ENCODE assay signal across 1 cellular context in the genomic region with DNA sequence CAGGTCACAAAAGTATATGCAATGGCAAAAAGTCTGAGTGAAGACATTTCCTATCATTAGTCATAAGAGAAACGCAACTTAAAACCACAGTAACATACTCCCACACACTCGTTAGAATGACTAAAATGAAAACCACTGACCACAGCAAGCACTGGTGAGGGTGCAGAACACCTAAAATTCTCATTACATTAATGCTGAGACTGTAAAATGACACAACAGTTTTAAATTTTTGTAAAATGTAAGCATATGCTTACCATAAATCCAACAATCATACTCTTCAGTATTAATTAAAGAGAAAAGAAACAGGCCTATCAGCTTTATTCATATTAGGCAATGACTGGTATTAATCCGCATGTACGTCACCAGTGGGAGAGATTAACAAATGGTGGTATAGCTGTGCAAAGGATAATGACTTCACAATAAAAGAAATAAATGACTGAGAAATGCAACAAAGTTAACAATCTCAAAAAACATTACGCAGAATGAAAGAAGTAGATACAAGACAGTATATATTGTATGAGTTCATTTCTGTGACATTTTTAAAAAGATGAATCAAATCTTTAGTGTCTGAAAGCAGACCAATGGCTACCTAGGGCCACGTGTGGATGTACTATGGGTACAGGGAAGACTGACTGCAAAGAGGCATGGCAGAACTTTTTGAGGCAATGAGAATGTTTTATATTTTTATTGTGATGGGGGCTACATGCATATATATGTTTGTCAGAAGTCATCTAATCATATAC.
TF ChIP-seq lines count a peak whose summit lies in the region.

No MANE protein-coding gene starts in this region.

TF ChIP-seq in GM12878, 131 proteins besides CTCF, POLR2A, EP300 and RAD21 (continued from another document and continues in another):
- TF ChIP-seq, protein P1, sequence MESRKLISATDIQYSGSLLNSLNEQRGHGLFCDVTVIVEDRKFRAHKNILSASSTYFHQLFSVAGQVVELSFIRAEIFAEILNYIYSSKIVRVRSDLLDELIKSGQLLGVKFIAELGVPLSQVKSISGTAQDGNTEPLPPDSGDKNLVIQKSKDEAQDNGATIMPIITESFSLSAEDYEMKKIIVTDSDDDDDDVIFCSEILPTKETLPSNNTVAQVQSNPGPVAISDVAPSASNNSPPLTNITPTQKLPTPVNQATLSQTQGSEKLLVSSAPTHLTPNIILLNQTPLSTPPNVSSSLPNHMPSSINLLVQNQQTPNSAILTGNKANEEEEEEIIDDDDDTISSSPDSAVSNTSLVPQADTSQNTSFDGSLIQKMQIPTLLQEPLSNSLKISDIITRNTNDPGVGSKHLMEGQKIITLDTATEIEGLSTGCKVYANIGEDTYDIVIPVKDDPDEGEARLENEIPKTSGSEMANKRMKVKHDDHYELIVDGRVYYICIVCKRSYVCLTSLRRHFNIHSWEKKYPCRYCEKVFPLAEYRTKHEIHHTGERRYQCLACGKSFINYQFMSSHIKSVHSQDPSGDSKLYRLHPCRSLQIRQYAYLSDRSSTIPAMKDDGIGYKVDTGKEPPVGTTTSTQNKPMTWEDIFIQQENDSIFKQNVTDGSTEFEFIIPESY (IDR thresholded peaks at IDR 0.05) = no peak
- TF ChIP-seq, protein P2, sequence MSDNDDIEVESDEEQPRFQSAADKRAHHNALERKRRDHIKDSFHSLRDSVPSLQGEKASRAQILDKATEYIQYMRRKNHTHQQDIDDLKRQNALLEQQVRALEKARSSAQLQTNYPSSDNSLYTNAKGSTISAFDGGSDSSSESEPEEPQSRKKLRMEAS (IDR thresholded peaks at IDR 0.05; ENCODE audit: low read depth, low read length) = no peak
- TF ChIP-seq, protein P3, sequence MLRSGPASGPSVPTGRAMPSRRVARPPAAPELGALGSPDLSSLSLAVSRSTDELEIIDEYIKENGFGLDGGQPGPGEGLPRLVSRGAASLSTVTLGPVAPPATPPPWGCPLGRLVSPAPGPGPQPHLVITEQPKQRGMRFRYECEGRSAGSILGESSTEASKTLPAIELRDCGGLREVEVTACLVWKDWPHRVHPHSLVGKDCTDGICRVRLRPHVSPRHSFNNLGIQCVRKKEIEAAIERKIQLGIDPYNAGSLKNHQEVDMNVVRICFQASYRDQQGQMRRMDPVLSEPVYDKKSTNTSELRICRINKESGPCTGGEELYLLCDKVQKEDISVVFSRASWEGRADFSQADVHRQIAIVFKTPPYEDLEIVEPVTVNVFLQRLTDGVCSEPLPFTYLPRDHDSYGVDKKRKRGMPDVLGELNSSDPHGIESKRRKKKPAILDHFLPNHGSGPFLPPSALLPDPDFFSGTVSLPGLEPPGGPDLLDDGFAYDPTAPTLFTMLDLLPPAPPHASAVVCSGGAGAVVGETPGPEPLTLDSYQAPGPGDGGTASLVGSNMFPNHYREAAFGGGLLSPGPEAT (IDR thresholded peaks at IDR 0.05; ENCODE audit: low read depth) = peak; percentile 58; the same call in 1 of the 2 replicates
- TF ChIP-seq, protein P4, sequence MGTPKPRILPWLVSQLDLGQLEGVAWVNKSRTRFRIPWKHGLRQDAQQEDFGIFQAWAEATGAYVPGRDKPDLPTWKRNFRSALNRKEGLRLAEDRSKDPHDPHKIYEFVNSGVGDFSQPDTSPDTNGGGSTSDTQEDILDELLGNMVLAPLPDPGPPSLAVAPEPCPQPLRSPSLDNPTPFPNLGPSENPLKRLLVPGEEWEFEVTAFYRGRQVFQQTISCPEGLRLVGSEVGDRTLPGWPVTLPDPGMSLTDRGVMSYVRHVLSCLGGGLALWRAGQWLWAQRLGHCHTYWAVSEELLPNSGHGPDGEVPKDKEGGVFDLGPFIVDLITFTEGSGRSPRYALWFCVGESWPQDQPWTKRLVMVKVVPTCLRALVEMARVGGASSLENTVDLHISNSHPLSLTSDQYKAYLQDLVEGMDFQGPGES (IDR thresholded peaks at IDR 0.05) = no peak
- TF ChIP-seq RUNX3 (IDR thresholded peaks at IDR 0.05; ENCODE audit: low read length) = peak; percentile 100
- TF ChIP-seq, protein P5, sequence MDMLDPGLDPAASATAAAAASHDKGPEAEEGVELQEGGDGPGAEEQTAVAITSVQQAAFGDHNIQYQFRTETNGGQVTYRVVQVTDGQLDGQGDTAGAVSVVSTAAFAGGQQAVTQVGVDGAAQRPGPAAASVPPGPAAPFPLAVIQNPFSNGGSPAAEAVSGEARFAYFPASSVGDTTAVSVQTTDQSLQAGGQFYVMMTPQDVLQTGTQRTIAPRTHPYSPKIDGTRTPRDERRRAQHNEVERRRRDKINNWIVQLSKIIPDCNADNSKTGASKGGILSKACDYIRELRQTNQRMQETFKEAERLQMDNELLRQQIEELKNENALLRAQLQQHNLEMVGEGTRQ (IDR thresholded peaks at IDR 0.05; ENCODE audit: borderline replicate concordance, low read depth, low read length) = no peak
- TF ChIP-seq SUPT20H (IDR thresholded peaks at IDR 0.05; ENCODE audit: borderline replicate concordance, control insufficient read depth, low read depth, low read length) = no peak
- TF ChIP-seq, protein P6, sequence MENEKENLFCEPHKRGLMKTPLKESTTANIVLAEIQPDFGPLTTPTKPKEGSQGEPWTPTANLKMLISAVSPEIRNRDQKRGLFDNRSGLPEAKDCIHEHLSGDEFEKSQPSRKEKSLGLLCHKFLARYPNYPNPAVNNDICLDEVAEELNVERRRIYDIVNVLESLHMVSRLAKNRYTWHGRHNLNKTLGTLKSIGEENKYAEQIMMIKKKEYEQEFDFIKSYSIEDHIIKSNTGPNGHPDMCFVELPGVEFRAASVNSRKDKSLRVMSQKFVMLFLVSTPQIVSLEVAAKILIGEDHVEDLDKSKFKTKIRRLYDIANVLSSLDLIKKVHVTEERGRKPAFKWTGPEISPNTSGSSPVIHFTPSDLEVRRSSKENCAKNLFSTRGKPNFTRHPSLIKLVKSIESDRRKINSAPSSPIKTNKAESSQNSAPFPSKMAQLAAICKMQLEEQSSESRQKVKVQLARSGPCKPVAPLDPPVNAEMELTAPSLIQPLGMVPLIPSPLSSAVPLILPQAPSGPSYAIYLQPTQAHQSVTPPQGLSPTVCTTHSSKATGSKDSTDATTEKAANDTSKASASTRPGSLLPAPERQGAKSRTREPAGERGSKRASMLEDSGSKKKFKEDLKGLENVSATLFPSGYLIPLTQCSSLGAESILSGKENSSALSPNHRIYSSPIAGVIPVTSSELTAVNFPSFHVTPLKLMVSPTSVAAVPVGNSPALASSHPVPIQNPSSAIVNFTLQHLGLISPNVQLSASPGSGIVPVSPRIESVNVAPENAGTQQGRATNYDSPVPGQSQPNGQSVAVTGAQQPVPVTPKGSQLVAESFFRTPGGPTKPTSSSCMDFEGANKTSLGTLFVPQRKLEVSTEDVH (IDR thresholded peaks at IDR 0.05; ENCODE audit: low read depth, partially characterized antibody) = no peak
- TF ChIP-seq POU2F2 (IDR thresholded peaks at IDR 0.05; ENCODE audit: borderline replicate concordance, low read depth, low read length) = peak; percentile 98
- 0 out of 2 replicates have a peak, but pooled peaks have one; percentile 97 for TF ChIP-seq EZH2 (IDR thresholded peaks at IDR 0.05; ENCODE audit: borderline replicate concordance, control insufficient read depth, low read depth, low read length)
- peak; percentile 55; the same call in 1 of the 2 replicates for TF ChIP-seq TCF7 (IDR thresholded peaks at IDR 0.05; ENCODE audit: borderline replicate concordance)
- no peak for TF ChIP-seq SMAD5 (IDR thresholded peaks at IDR 0.05; ENCODE audit: low read depth)
- TF ChIP-seq BMI1 (IDR thresholded peaks at IDR 0.05; ENCODE audit: borderline replicate concordance) = peak; percentile 77; the same call in 1 of the 2 replicates
- no peak for TF ChIP-seq CBX3 (IDR thresholded peaks at IDR 0.05; ENCODE audit: borderline replicate concordance, low read depth)
- TF ChIP-seq SMAD1 (IDR thresholded peaks at IDR 0.05; ENCODE audit: low read depth, partially characterized antibody) = no peak
- TF ChIP-seq, protein P7, sequence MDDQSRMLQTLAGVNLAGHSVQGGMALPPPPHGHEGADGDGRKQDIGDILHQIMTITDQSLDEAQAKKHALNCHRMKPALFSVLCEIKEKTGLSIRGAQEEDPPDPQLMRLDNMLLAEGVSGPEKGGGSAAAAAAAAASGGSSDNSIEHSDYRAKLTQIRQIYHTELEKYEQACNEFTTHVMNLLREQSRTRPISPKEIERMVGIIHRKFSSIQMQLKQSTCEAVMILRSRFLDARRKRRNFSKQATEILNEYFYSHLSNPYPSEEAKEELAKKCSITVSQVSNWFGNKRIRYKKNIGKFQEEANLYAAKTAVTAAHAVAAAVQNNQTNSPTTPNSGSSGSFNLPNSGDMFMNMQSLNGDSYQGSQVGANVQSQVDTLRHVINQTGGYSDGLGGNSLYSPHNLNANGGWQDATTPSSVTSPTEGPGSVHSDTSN (IDR thresholded peaks at IDR 0.05; ENCODE audit: insufficient replicate concordance, low read depth, low read length) = no peak
- peak; percentile 94 for TF ChIP-seq SREBF1 (IDR thresholded peaks at IDR 0.05; ENCODE audit: low read length)
- peak; percentile 99 for TF ChIP-seq JUNB (IDR thresholded peaks at IDR 0.05)
- TF ChIP-seq, protein P8, sequence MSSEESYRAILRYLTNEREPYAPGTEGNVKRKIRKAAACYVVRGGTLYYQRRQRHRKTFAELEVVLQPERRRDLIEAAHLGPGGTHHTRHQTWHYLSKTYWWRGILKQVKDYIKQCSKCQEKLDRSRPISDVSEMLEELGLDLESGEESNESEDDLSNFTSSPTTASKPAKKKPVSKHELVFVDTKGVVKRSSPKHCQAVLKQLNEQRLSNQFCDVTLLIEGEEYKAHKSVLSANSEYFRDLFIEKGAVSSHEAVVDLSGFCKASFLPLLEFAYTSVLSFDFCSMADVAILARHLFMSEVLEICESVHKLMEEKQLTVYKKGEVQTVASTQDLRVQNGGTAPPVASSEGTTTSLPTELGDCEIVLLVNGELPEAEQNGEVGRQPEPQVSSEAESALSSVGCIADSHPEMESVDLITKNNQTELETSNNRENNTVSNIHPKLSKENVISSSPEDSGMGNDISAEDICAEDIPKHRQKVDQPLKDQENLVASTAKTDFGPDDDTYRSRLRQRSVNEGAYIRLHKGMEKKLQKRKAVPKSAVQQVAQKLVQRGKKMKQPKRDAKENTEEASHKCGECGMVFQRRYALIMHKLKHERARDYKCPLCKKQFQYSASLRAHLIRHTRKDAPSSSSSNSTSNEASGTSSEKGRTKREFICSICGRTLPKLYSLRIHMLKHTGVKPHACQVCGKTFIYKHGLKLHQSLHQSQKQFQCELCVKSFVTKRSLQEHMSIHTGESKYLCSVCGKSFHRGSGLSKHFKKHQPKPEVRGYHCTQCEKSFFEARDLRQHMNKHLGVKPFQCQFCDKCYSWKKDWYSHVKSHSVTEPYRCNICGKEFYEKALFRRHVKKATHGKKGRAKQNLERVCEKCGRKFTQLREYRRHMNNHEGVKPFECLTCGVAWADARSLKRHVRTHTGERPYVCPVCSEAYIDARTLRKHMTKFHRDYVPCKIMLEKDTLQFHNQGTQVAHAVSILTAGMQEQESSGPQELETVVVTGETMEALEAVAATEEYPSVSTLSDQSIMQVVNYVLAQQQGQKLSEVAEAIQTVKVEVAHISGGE (CRISPR knock-in tag; IDR thresholded peaks at IDR 0.05) = no peak
- TF ChIP-seq CREM (IDR thresholded peaks at IDR 0.05; ENCODE audit: low read depth) = peak; percentile 93
- no peak for TF ChIP-seq SPI1 (IDR thresholded peaks at IDR 0.05; ENCODE audit: borderline replicate concordance, insufficient read depth, low read depth, low read length)
- TF ChIP-seq MYC (IDR thresholded peaks at IDR 0.05; ENCODE audit: insufficient read depth, insufficient read length, insufficient replicate concordance, low read length, severe bottlenecking) = no peak
- TF ChIP-seq, protein P9, sequence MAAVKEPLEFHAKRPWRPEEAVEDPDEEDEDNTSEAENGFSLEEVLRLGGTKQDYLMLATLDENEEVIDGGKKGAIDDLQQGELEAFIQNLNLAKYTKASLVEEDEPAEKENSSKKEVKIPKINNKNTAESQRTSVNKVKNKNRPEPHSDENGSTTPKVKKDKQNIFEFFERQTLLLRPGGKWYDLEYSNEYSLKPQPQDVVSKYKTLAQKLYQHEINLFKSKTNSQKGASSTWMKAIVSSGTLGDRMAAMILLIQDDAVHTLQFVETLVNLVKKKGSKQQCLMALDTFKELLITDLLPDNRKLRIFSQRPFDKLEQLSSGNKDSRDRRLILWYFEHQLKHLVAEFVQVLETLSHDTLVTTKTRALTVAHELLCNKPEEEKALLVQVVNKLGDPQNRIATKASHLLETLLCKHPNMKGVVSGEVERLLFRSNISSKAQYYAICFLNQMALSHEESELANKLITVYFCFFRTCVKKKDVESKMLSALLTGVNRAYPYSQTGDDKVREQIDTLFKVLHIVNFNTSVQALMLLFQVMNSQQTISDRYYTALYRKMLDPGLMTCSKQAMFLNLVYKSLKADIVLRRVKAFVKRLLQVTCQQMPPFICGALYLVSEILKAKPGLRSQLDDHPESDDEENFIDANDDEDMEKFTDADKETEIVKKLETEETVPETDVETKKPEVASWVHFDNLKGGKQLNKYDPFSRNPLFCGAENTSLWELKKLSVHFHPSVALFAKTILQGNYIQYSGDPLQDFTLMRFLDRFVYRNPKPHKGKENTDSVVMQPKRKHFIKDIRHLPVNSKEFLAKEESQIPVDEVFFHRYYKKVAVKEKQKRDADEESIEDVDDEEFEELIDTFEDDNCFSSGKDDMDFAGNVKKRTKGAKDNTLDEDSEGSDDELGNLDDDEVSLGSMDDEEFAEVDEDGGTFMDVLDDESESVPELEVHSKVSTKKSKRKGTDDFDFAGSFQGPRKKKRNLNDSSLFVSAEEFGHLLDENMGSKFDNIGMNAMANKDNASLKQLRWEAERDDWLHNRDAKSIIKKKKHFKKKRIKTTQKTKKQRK (IDR thresholded peaks at IDR 0.05; ENCODE audit: low read depth, low read length) = no peak
- peak; percentile 82 for TF ChIP-seq MTA2 (IDR thresholded peaks at IDR 0.05; ENCODE audit: low read depth)
- peak; percentile 43; the same call in 1 of the 2 replicates for TF ChIP-seq CHD2 (IDR thresholded peaks at IDR 0.05; ENCODE audit: borderline replicate concordance, low read depth, low read length)
- TF ChIP-seq MEF2A (IDR thresholded peaks at IDR 0.05; ENCODE audit: insufficient read depth, low read depth, low read length) = peak; percentile 94
- TF ChIP-seq PAX8 (IDR thresholded peaks at IDR 0.05) = no peak
- no peak for TF ChIP-seq SIX5 (IDR thresholded peaks at IDR 0.05; ENCODE audit: low read depth, low read length, severe bottlenecking)
- peak in 1 of 2 experiments; percentile 80; a peak in 2 of 3 replicates for TF ChIP-seq EGR1 (IDR thresholded peaks at IDR 0.05; ENCODE audit: borderline replicate concordance in 1 of 2, low read depth in 2 of 2, low read length in 2 of 2)
- TF ChIP-seq BHLHE40 (IDR thresholded peaks at IDR 0.05; ENCODE audit: borderline replicate concordance in 1 of 2, low read depth in 2 of 2, low read length in 1 of 2) = peak; percentile 31 to 77; a peak in 3 of 4 replicates
- TF ChIP-seq TBL1XR1 (IDR thresholded peaks at IDR 0.05; ENCODE audit: low read depth, low read length) = peak; percentile 97
- TF ChIP-seq ZZZ3 (IDR thresholded peaks at IDR 0.05; ENCODE audit: control insufficient read depth, insufficient read length, low read depth) = no peak
- TF ChIP-seq ZBED1 (IDR thresholded peaks at IDR 0.05; ENCODE audit: borderline replicate concordance) = peak; percentile 98; the same call in 1 of the 2 replicates
